8 cellular contexts compared by ENCODE assay signal in genomic region chr6:33589723-33590530, GRCh38. TPM values are rescaled to one million over a fixed set of nuclear protein-coding genes. Genes with fewer than 3 reads are reported as not detected.
DNase-seq lines count a peak whose midpoint lies in the region; ATAC-seq and TF ChIP-seq lines count a peak whose summit lies in the region.

No MANE protein-coding gene starts in this region.

- no peaks in the 10 kb centered on the region for H3K79me2 ChIP-seq in KMS-11 (ENCODE audit: insufficient read depth, low read depth)

- POLR2A ChIA-PET in activated CD4-positive, alpha-beta T cell treated with anti-CD3 and anti-CD28 coated beads for 36 hours (lab: Charles Lee): interaction anchor here (0.9 kb wide), 1 partner anchor 180 kb away, joined by 3 read pairs; no protein-coding TSS in a partner anchor

- no peaks in the 10 kb centered on the region for H3K27me3 ChIP-seq in KMS-11 (ENCODE audit: insufficient read depth, low read depth)
- H3K27me3 ChIP-seq in WERI-Rb-1 (ENCODE audit: insufficient read depth, low read depth, severe bottlenecking): no peaks in the 10 kb centered on the region

- TF ChIP-seq CTCF in KMS-11 (conservative IDR thresholded peaks at IDR 0.05; ENCODE audit: low read depth, low read length): peak; percentile 80
- TF ChIP-seq CTCF in WERI-Rb-1 (IDR thresholded peaks at IDR 0.05; ENCODE audit: low read depth, low read length): peak; percentile 100
- TF ChIP-seq CTCF in epithelial cell of esophagus (IDR thresholded peaks at IDR 0.05; ENCODE audit: insufficient read depth, low read depth, low read length, missing control alignments): peak; percentile 92
- TF ChIP-seq CTCF in mucosa of descending colon (IDR thresholded peaks at IDR 0.05): peak; percentile 72

- H3K36me3 ChIP-seq in KMS-11 (ENCODE audit: insufficient read depth) (no peaks in the 10 kb centered on the region), WERI-Rb-1 (no peaks in the 10 kb centered on the region), mucosa of descending colon (ENCODE audit: low read depth) (no peaks in the 10 kb centered on the region)

- H3K9ac ChIP-seq in KMS-11: no peak overlapping the region

- peak; percentile 71 for DNase-seq in activated CD4-positive, alpha-beta T cell treated with anti-CD3 and anti-CD28 coated beads for 36 hours
- DNase-seq in activated CD4-positive, alpha-beta T cell treated with anti-CD3 and anti-CD28 coated beads for 1 hour: no peak
- DNase-seq in WERI-Rb-1: peak; percentile 92
- DNase-seq in epithelial cell of esophagus (ENCODE audit: low read depth): peak; percentile 93
- peak; percentile 81 to 89 (median 86) for DNase-seq in mucosa of descending colon
- DNase-seq in ureter (ENCODE audit: low spot score): peak; percentile 82

- no peak overlapping the region for H3K4me3 Mint-ChIP-seq in activated CD4-positive, alpha-beta T cell treated with anti-CD3 and anti-CD28 coated beads for 36 hours

- no peak overlapping the region for H3K27ac Mint-ChIP-seq in activated CD4-positive, alpha-beta T cell treated with anti-CD3 and anti-CD28 coated beads for 36 hours

- H3K9me3 Mint-ChIP-seq in activated CD4-positive, alpha-beta T cell treated with anti-CD3 and anti-CD28 coated beads for 36 hours (ENCODE audit: low read depth): no peaks in the 10 kb centered on the region

- H3K4me2 ChIP-seq in KMS-11: no peak overlapping the region

- peak; percentile 37 for ATAC-seq in activated CD4-positive, alpha-beta T cell treated with anti-CD3 and anti-CD28 coated beads for 36 hours
- ATAC-seq in mucosa of descending colon (peak; percentile 85), GM21381 (IDR thresholded peaks at IDR 0.05; ENCODE audit: unreplicated experiment) (no peak)

- no peaks in the 10 kb centered on the region for H3K9me3 ChIP-seq in WERI-Rb-1 (ENCODE audit: severe bottlenecking)
- no peaks in the 10 kb centered on the region for H3K9me3 ChIP-seq in mucosa of descending colon

- CTCF ChIA-PET in activated CD4-positive, alpha-beta T cell treated with anti-CD3 and anti-CD28 coated beads for 36 hours (lab: Charles Lee): interaction anchor here (0.6 to 1.5 kb wide), 9 partner anchors 9 to 121 kb away, joined by 3 to 9 read pairs (median 4); partner anchors contain the start of genes BAK1 and UQCC2

- H3K27ac ChIP-seq in KMS-11 (no peak overlapping the region), WERI-Rb-1 (peak overlapping the region; percentile 76)

- H4K20me1 ChIP-seq in KMS-11 (ENCODE audit: insufficient read depth): no peaks in the 10 kb centered on the region

- intact Hi-C loops in activated CD4-positive, alpha-beta T cell treated with anti-CD3 and anti-CD28 coated beads for 36 hours (cut with DNase I, micrococcal nuclease): loop anchor here in 1 of 2 experiments (1.0 to 5.0 kb wide), 4 partner anchors 17 to 172 kb away; partner anchors contain the start of gene ITPR3
- intact Hi-C loops in mucosa of descending colon (cut with DNase I, micrococcal nuclease): loop anchor here in 1 of 2 donors (10.0 kb wide), 1 partner anchor 115 kb away; no protein-coding TSS in a partner anchor

- H3K4me3 ChIP-seq in KMS-11 (IDR thresholded peaks at IDR 0.05; ENCODE audit: insufficient read depth, low read depth, low read length) (no peak overlapping the region), WERI-Rb-1 (ENCODE audit: low read depth, low read length) (peak overlapping the region; percentile 15), epithelial cell of esophagus (ENCODE audit: low read length) (no peak overlapping the region), mucosa of descending colon (no peak overlapping the region)

- H3K27me3 Mint-ChIP-seq in activated CD4-positive, alpha-beta T cell treated with anti-CD3 and anti-CD28 coated beads for 36 hours: no peaks in the 10 kb centered on the region

- H3K4me1 ChIP-seq in KMS-11 (ENCODE audit: low read depth, poor library complexity, severe bottlenecking): peaks cover 21% of the 10 kb centered on the region
- peaks cover 29% of the 10 kb centered on the region for H3K4me1 ChIP-seq in mucosa of descending colon (ENCODE audit: low read depth)

- H3K4me1 Mint-ChIP-seq in activated CD4-positive, alpha-beta T cell treated with anti-CD3 and anti-CD28 coated beads for 36 hours: peaks cover 36% of the 10 kb centered on the region

- no peaks in the 10 kb centered on the region for H3K36me3 Mint-ChIP-seq in activated CD4-positive, alpha-beta T cell treated with anti-CD3 and anti-CD28 coated beads for 36 hours (ENCODE audit: low read depth)

- H2AFZ ChIP-seq in KMS-11 (ENCODE audit: low read depth): no peak overlapping the region

RNA-seq across cellular contexts. Expression of gene BAK1, which starts 9.9 kb away (rescaled TPM):
- total RNA-seq in activated CD4-positive, alpha-beta T cell treated with anti-CD3 and anti-CD28 coated beads for 36 hours: 10 to 100 TPM; 37.0 to 43.3 TPM
- 10 to 100 TPM; 57.1 to 97.9 (median 90.5) TPM for total RNA-seq in mucosa of descending colon
- total RNA-seq in ureter: 27.9 TPM

RNA-seq across cellular contexts. Expression of gene ITPR3, which starts 31.2 kb away (rescaled TPM):
- total RNA-seq in activated CD4-positive, alpha-beta T cell treated with anti-CD3 and anti-CD28 coated beads for 36 hours: 10 to 100 TPM; 42.6 to 42.9 TPM
- total RNA-seq in mucosa of descending colon (100 to 1,000 TPM in 2 of 3 donors, 10 to 100 TPM in 1; 60.2 to 111 (median 103) TPM), ureter (31.3 TPM)
